In the genomic region with DNA sequence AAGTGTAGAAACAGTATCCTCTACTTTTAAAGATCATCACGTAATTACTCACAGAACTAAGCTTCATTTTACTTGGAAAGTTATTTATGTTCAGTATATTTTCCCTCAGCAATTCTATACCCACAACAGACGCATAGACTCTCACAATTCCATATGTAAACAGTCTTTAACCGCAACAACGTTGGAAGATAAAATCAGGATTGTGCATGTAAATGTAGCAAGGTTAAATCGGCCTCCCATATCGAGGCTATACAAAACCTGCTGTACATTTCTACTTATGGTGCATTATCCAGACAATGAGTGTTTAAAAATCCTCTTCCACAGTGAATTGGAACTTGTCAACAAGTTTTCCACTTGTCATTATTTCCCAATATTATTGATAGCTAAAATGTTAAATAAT, we compare ENCODE assay signal across 19 cellular contexts.
"Had no signal": no experiment of that assay in that cellular context is flagged by ENCODE, and none has a peak within 500 bp of the region (broad histone marks: within the 10 kb centered on the region; RNA-seq: fewer than 3 reads in every experiment).

No MANE protein-coding gene starts in this region.

- H3K4me3 ChIP-seq: coronary artery, dorsolateral prefrontal cortex, esophagus muscularis mucosa, gastroesophageal sphincter, heart left ventricle, left lung, lower lobe of right lung, mucosa of descending colon had no signal

- H3K27ac Mint-ChIP-seq: mesothelial cell of epicardium; naive B cell; naive thymus-derived CD8-positive, alpha-beta T cell had no signal

- H3K27ac ChIP-seq: coronary artery, dorsolateral prefrontal cortex, esophagus muscularis mucosa, foreskin keratinocyte, gastroesophageal sphincter, heart left ventricle, left lung, lower lobe of right lung had no signal

- H3K9me3 ChIP-seq: esophagus muscularis mucosa, gastroesophageal sphincter, left lung, lower lobe of right lung, mucosa of descending colon had no signal

- DNase-seq: dermis blood vessel endothelial cell; dorsolateral prefrontal cortex; effector CD4-positive, alpha-beta T cell; effector memory CD4-positive, alpha-beta T cell; foreskin keratinocyte; heart left ventricle; hippocampal formation; left cardiac atrium; left lung; left ventricle myocardium superior; lower lobe of right lung; mesenchymal stem cell; mucosa of descending colon; naive B cell; naive thymus-derived CD8-positive, alpha-beta T cell had no signal

- H3K36me3 Mint-ChIP-seq: mesothelial cell of epicardium; naive B cell; naive thymus-derived CD8-positive, alpha-beta T cell had no signal

- H3K27me3 Mint-ChIP-seq: naive B cell; naive thymus-derived CD8-positive, alpha-beta T cell had no signal

- H3K4me3 Mint-ChIP-seq: mesothelial cell of epicardium; naive B cell; naive thymus-derived CD8-positive, alpha-beta T cell had no signal

- H3K36me3 ChIP-seq: esophagus muscularis mucosa, gastroesophageal sphincter, heart left ventricle, left lung, lower lobe of right lung had no signal

- H3K9me3 Mint-ChIP-seq: mesothelial cell of epicardium had no signal

- H3K27me3 ChIP-seq: dorsolateral prefrontal cortex, esophagus muscularis mucosa, foreskin keratinocyte, gastroesophageal sphincter, heart left ventricle, left lung had no signal

- H3K4me1 ChIP-seq: esophagus muscularis mucosa, foreskin keratinocyte, gastroesophageal sphincter, heart left ventricle, left lung, lower lobe of right lung had no signal

- H3K4me1 Mint-ChIP-seq: mesothelial cell of epicardium; naive B cell; naive thymus-derived CD8-positive, alpha-beta T cell had no signal

- ATAC-seq: foreskin keratinocyte; gastroesophageal sphincter; heart left ventricle; left cardiac atrium; left lung; left ventricle myocardium superior; lower lobe of right lung; mucosa of descending colon; naive thymus-derived CD8-positive, alpha-beta T cell had no signal
